1 cellular context compared by ENCODE assay signal in genomic region chr11:68954970-68955958, GRCh38.
A peak's percentile ranks its signal among the peaks of the same experiment; 100 is the strongest.
TF ChIP-seq lines count a peak whose summit lies in the region.

No MANE protein-coding gene starts in this region.

TF ChIP-seq in IMR-90, 13 proteins besides CTCF, POLR2A, EP300 and RAD21:
- no peak for TF ChIP-seq MAZ (IDR thresholded peaks at IDR 0.05; ENCODE audit: borderline replicate concordance, low read depth, low read length)
- no peak for TF ChIP-seq FOS (IDR thresholded peaks at IDR 0.05; ENCODE audit: low read depth, low read length)
- peak; percentile 51 for TF ChIP-seq BHLHE40 (IDR thresholded peaks at IDR 0.05; ENCODE audit: low read depth, low read length)
- no peak for TF ChIP-seq SMC3 (IDR thresholded peaks at IDR 0.05; ENCODE audit: low read depth, low read length)
- no peak for TF ChIP-seq USF2 (IDR thresholded peaks at IDR 0.05; ENCODE audit: low read depth, low read length)
- TF ChIP-seq NFE2L2 (IDR thresholded peaks at IDR 0.05; ENCODE audit: low read depth, low read length) = no peak
